In the genomic region with DNA sequence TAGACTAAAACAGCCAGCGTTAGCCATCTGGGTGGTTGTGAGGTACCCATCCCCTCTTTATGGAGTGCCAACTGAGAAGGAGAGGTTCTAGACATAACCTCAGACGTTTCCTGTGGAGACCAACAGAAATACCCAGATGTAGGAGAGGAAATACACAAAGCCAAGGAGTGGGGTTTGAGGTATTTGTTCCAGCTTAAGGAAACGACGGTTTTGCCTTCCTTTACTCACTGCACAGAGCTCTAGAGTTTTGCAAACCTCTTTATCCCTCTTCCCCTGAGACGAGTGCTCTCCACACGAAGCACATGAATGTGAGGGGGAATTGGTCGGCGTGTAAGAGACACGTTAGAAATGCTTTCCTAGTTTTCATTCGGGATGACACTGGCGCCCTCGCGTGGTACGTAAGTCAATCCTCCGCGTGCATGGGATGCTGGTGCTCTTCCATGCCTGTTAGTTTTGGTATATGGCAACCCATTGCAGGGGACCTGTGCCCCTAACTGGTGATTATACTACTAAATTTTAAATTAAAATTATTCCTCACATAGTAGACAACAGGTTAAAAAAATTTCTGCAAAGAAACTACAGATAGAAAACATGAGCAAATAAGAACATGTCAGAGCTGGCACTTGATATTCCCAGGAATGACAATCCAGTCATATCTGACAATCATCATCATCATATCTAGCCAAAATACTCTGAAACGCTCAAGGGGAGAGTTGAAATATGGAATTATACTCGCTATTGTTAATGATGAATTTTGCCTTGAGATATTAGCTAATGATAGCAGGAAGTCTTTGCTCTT, we compare ENCODE assay signal across 9 cellular contexts.
DNase-seq lines count a peak whose midpoint lies in the region; ATAC-seq, FAIRE-seq and TF ChIP-seq lines count a peak whose summit lies in the region.
"Had no signal": no experiment of that assay in that cellular context is flagged by ENCODE, and none has a peak within 500 bp of the region (broad histone marks: within the 10 kb centered on the region; RNA-seq: fewer than 3 reads in every experiment).

No MANE protein-coding gene starts in this region.

- H3K9me3 ChIP-seq in SU-DHL-6 (ENCODE audit: insufficient read depth, low read length) (no peaks in the 10 kb centered on the region), mammary epithelial cell (replicated peaks; ENCODE audit: insufficient read depth, low read length) (no peaks in the 10 kb centered on the region), kidney (ENCODE audit: control insufficient read depth in 1 of 2, low read length in 2 of 2) (no peaks in the 10 kb centered on the region)

- dilution Hi-C loops in mammary epithelial cell (cut with HindIII; ENCODE audit: low sequenced_read_pairs), result no loop called here

- H3K4me3 ChIP-seq in SU-DHL-6 (ENCODE audit: insufficient read depth, low read length, poor library complexity, severe bottlenecking) (no peak overlapping the region), mammary epithelial cell (replicated peaks in 1 of 3; ENCODE audit: insufficient read depth in 1 of 3, low read depth in 2 of 3, low read length in 3 of 3) (no peak overlapping the region), kidney (ENCODE audit: low read length in 2 of 2) (peak overlapping the region in 1 of 2 donors; percentile 46)
- H3K4me3 ChIP-seq: skin epidermis had no signal

- TF ChIP-seq CTCF in SU-DHL-6 (IDR thresholded peaks at IDR 0.05; ENCODE audit: insufficient read depth, low read length, poor library complexity, severe bottlenecking) (peak; percentile 59), mammary epithelial cell (conservative IDR thresholded peaks at IDR 0.05 in 1 of 2, IDR thresholded peaks at IDR 0.05 in 1 of 2; ENCODE audit: extremely low read depth in 1 of 2, insufficient read depth in 1 of 2, low read depth in 1 of 2, low read length in 2 of 2) (peak; percentile 85 to 90), kidney (IDR thresholded peaks at IDR 0.05; ENCODE audit: borderline replicate concordance, extremely low read depth, insufficient read depth) (peak; percentile 64)

- H3K9ac ChIP-seq in SU-DHL-6 (ENCODE audit: low read length), result no peak overlapping the region
- H3K9ac ChIP-seq in mammary epithelial cell (ENCODE audit: insufficient read depth, low read length), result no peak overlapping the region
- H3K9ac ChIP-seq in kidney (ENCODE audit: low read length in 2 of 2), result no peak overlapping the region

- H2AFZ ChIP-seq in SU-DHL-6 (ENCODE audit: low read depth, low read length, severe bottlenecking) (peak overlapping the region; percentile 75), mammary epithelial cell (ENCODE audit: low read depth, low read length) (peak overlapping the region; percentile 86)

- no peaks in the 10 kb centered on the region for H3K79me2 ChIP-seq in SU-DHL-6 (ENCODE audit: insufficient read depth, low read length)
- no peaks in the 10 kb centered on the region for H3K79me2 ChIP-seq in mammary epithelial cell (ENCODE audit: insufficient read depth, low read length)

- peak; percentile 50 for ATAC-seq in HG03439 (IDR thresholded peaks at IDR 0.05; ENCODE audit: unreplicated experiment)

- H3K27me3 ChIP-seq in SU-DHL-6 (ENCODE audit: low read length) (no peaks in the 10 kb centered on the region), mammary epithelial cell (ENCODE audit: insufficient read depth, low read length) (no peaks in the 10 kb centered on the region)

- H4K20me1 ChIP-seq in SU-DHL-6 (ENCODE audit: low read depth, low read length) (no peaks in the 10 kb centered on the region), mammary epithelial cell (ENCODE audit: insufficient read depth, low read length) (no peaks in the 10 kb centered on the region)

- DNase-seq in 8988T (peak; percentile 20), GM12891 (ENCODE audit: insufficient read length, low spot score) (no peak), mammary epithelial cell (peak; percentile 40), kidney (peak; percentile 77)
- DNase-seq in stimulated activated CD4-positive, alpha-beta T cell treated with anti-CD3 and anti-CD28 coated beads, Interleukin-1b, Interleukin-23, amount 100 ng/mL, for 4 hours (ENCODE audit: low read depth in 2 of 2), result peak; percentile 5 to 26
- DNase-seq in activated CD4-positive, CD25-positive, alpha-beta regulatory T cell (lab: John Stamatoyannopoulos, UW), result no peak

- no peaks in the 10 kb centered on the region for H3K9me2 ChIP-seq in SU-DHL-6 (replicated peaks; ENCODE audit: insufficient read depth, low read length)

- H3K4me1 ChIP-seq in mammary epithelial cell (ENCODE audit: insufficient read depth, low read length) (peaks cover 8% of the 10 kb centered on the region), kidney (ENCODE audit: control insufficient read depth in 1 of 2, insufficient read depth in 1 of 2, low read depth in 1 of 2, low read length in 2 of 2) (peaks cover 0 to 5% of the 10 kb centered on the region in 2 donors)

- in situ Hi-C loops in mammary epithelial cell (cut with MboI; ENCODE audit: low sequenced_read_pairs in 2 of 2), result loop anchor here (10.0 kb wide), 1 partner anchor 252 kb away; no protein-coding TSS in a partner anchor

- CTCF ChIA-PET in mammary epithelial cell (lab: Charles Lee; ENCODE audit: low non-redundant PET), result interaction anchor here (0.6 to 0.8 kb wide), 4 partner anchors 36 to 256 kb away, joined by 3 to 5 read pairs (median 4); no protein-coding TSS in a partner anchor

- intact Hi-C loops in mammary epithelial cell (cut with micrococcal nuclease) (loop anchor here (1.0 to 10.0 kb wide), 4 partner anchors 122 to 375 kb away; a partner anchor contains a TSS), kidney (cut with DNase I) (no loop called here)

- no peak overlapping the region for H3K27ac ChIP-seq in SU-DHL-6 (ENCODE audit: low read depth, low read length)
- H3K27ac ChIP-seq in mammary epithelial cell (ENCODE audit: insufficient read depth, low read depth, low read length), result no peak overlapping the region
- H3K27ac ChIP-seq in kidney (ENCODE audit: low read depth in 2 of 2, low read length in 2 of 2), result no peak overlapping the region
- H3K27ac ChIP-seq: skin epidermis had no signal

- no peaks in the 10 kb centered on the region for H3F3A ChIP-seq in SU-DHL-6 (ENCODE audit: insufficient read depth)

- peak overlapping the region; percentile 26 for H3K4me2 ChIP-seq in SU-DHL-6 (ENCODE audit: low read depth, low read length, poor library complexity, severe bottlenecking)
- peak overlapping the region; percentile 57 for H3K4me2 ChIP-seq in mammary epithelial cell (ENCODE audit: insufficient read depth, low read depth, low read length)

- FAIRE-seq in GM12891 (lab: Jason Lieb, UNC) (peak; percentile 74), kidney (lab: Jason Lieb, UNC) (no peak)

- no peak for TF ChIP-seq POLR2A in GM12891 (IDR thresholded peaks at IDR 0.05; ENCODE audit: low read depth, low read length)

- 7% methylated on average over 17 of the region's 18 CpGs for WGBS in mammary epithelial cell (ENCODE audit: low coverage, missing lambda C conversion rate)

- no TSS peak for BruUV-seq in mammary epithelial cell (replicated peaks; lab: Mats Ljungman, UMichigan)

- H3K36me3 ChIP-seq in SU-DHL-6 (ENCODE audit: low read length), result no peaks in the 10 kb centered on the region
- no peaks in the 10 kb centered on the region for H3K36me3 ChIP-seq in mammary epithelial cell (ENCODE audit: insufficient read depth, low read length)
- no peaks in the 10 kb centered on the region for H3K36me3 ChIP-seq in kidney (ENCODE audit: control insufficient read depth in 1 of 2, insufficient read depth in 2 of 2, low read length in 2 of 2)

TF ChIP-seq in GM12891, 5 proteins besides CTCF, POLR2A, EP300 and RAD21:
- TF ChIP-seq PAX5 (IDR thresholded peaks at IDR 0.05; ENCODE audit: insufficient read depth, low read length, severe bottlenecking) (no peak), TAF1 (IDR thresholded peaks at IDR 0.05; ENCODE audit: low read depth, low read length) (no peak), POU2F2 (IDR thresholded peaks at IDR 0.05; ENCODE audit: low read depth, low read length) (no peak), SPI1 (IDR thresholded peaks at IDR 0.05; ENCODE audit: low read depth, low read length) (no peak), POLR2AphosphoS5 (IDR thresholded peaks at IDR 0.05; ENCODE audit: low read depth, low read length) (no peak)
TF ChIP-seq in GM12891: peak in this region for 0.

Comparison
In these comparisons a context has a peak if more than half of its experiments do, and no peak if none do; other contexts are left out.
1. DNase-seq: peak in 8988T (single experiment), mammary epithelial cell (single experiment), kidney (single experiment) and stimulated activated CD4-positive, alpha-beta T cell treated with anti-CD3 and anti-CD28 coated beads, Interleukin-1b, Interleukin-23, amount 100 ng/mL, for 4 hours (2 of 2); none in GM12891 (single experiment) and activated CD4-positive, CD25-positive, alpha-beta regulatory T cell (0 of 4).
2. Peak in every context shown above with its lines, with median percentiles within 50 percentile points of each other: CTCF ChIP-seq.